ENCODE assay signal across 15 cellular contexts in genomic region chr3:188711898-188712256, GRCh38.
DNase-seq lines count a peak whose midpoint lies in the region; ATAC-seq and TF ChIP-seq lines count a peak whose summit lies in the region.
"Had no signal": no experiment of that assay in that cellular context is flagged by ENCODE, and none has a peak within 500 bp of the region (broad histone marks: within the 10 kb centered on the region; RNA-seq: fewer than 3 reads in every experiment).

No MANE protein-coding gene starts in this region.

- DNase-seq in AG04450 (ENCODE audit: low read depth, low spot score) (no peak), PC-9 (no peak), fibroblast of peridontal ligament (ENCODE audit: extremely low read depth) (peak; percentile 35), cerebellar cortex (ENCODE audit: low spot score) (no peak)
- DNase-seq: ACHN; naive thymus-derived CD4-positive, alpha-beta T cell; NCI-H1436 treated with DMSO at 0.1 percent for 48 hours; NCI-H510A treated with DMSO at 0.1 percent for 48 hours; stimulated activated CD4-positive, alpha-beta T cell treated with anti-CD3 and anti-CD28 coated beads, Interleukin-4, amount 100 ng/mL, for 24 hours; T-helper 1 cell had no signal

- no TSS peak for BruUV-seq in PC-9 (replicated peaks; lab: Mats Ljungman, UMichigan)

- intact Hi-C loops in PC-9 (cut with micrococcal nuclease; ENCODE audit: unreplicated experiment): no loop called here

- H3K27ac ChIP-seq in AG04450 (ENCODE audit: low read depth, low read length) (peak overlapping the region; percentile 82), PC-9 (0 out of 2 replicates have a peak overlapping the region, but pooled peaks have one; percentile 0), muscle layer of colon (ENCODE audit: low read depth, low read length) (peak overlapping the region; percentile 21)

- TF ChIP-seq CTCF in AG04450 (IDR thresholded peaks at IDR 0.05; ENCODE audit: low read depth, low read length) (no peak), PC-9 (conservative IDR thresholded peaks at IDR 0.05) (no peak)

- CTCF ChIA-PET in AG04450 (lab: Charles Lee): interaction anchor here (1.7 kb wide), 1 partner anchor 243 kb away, joined by 10 read pairs; no protein-coding TSS in a partner anchor
- CTCF ChIA-PET in PC-9 (lab: Charles Lee): interaction anchor here (0.6 kb wide), 1 partner anchor 1243 kb away, joined by 3 read pairs; no protein-coding TSS in a partner anchor

- H3K9me2 ChIP-seq in PC-9 (ENCODE audit: insufficient read depth): 0 out of 2 replicates have a peak, but pooled peaks cover 3% of the 10 kb centered on the region

- H2AFZ ChIP-seq in PC-9: no peak overlapping the region

- no peak overlapping the region; the same call in 1 of the 2 replicates for H3K4me2 ChIP-seq in PC-9

- H3K9me3 ChIP-seq in AG04450 (ENCODE audit: control insufficient read depth, insufficient read depth, low read length) (no peaks in the 10 kb centered on the region), PC-9 (ENCODE audit: insufficient read depth, low read depth) (no peaks in the 10 kb centered on the region), muscle layer of colon (ENCODE audit: low read length) (no peaks in the 10 kb centered on the region)

- no peaks in the 10 kb centered on the region for H3K79me2 ChIP-seq in PC-9 (ENCODE audit: low read depth)

- no peak for ATAC-seq in HG02852 (IDR thresholded peaks at IDR 0.05; ENCODE audit: unreplicated experiment)
- ATAC-seq in HG03439 (IDR thresholded peaks at IDR 0.05; ENCODE audit: unreplicated experiment): no peak
- no peak for ATAC-seq in GM21529 (IDR thresholded peaks at IDR 0.05; ENCODE audit: unreplicated experiment)
- ATAC-seq: Panc1 had no signal

- H3K9ac ChIP-seq in muscle layer of colon (ENCODE audit: low read length): no peak overlapping the region

- H3K4me1 ChIP-seq in PC-9 (replicated peaks; ENCODE audit: insufficient read depth) (peaks cover 9% of the 10 kb centered on the region), muscle layer of colon (ENCODE audit: insufficient read depth, low read length) (peaks cover 30% of the 10 kb centered on the region)

- POLR2A ChIA-PET in AG04450 (lab: Yijun Ruan, JAX) (no interaction called here), PC-9 (lab: Charles Lee; ENCODE audit: unreplicated experiment) (no interaction called here)

- no peaks in the 10 kb centered on the region for H3F3A ChIP-seq in PC-9 (ENCODE audit: insufficient read depth, low read depth)

- no peaks in the 10 kb centered on the region for H3K36me3 ChIP-seq in PC-9 (ENCODE audit: low read depth)
- H3K36me3 ChIP-seq in muscle layer of colon (ENCODE audit: insufficient read depth, low read length): no peaks in the 10 kb centered on the region

- H4K20me1 ChIP-seq in PC-9 (ENCODE audit: insufficient read depth): no peaks in the 10 kb centered on the region

- H3K27me3 ChIP-seq in AG04450 (ENCODE audit: control insufficient read depth, insufficient read depth, low read length) (no peaks in the 10 kb centered on the region), PC-9 (ENCODE audit: insufficient read depth, low read depth) (no peaks in the 10 kb centered on the region), muscle layer of colon (ENCODE audit: control insufficient read depth in 1 of 2, insufficient read depth in 2 of 2, low read length in 2 of 2) (no peaks in the 10 kb centered on the region)

- H3K4me3 ChIP-seq in AG04450 (ENCODE audit: low read depth, low read length): no peak overlapping the region; the same call in 1 of the 2 replicates
- no peak overlapping the region for H3K4me3 ChIP-seq in PC-9
- peak overlapping the region in 1 of 2 donors; percentile 8 for H3K4me3 ChIP-seq in muscle layer of colon (ENCODE audit: low read depth in 1 of 2, low read length in 2 of 2)

Comparison
In these comparisons a context has a peak if more than half of its experiments do, and no peak if none do; other contexts are left out.
1. H3K27ac ChIP-seq: peak in every context shown above with its lines; median percentile 82 in AG04450; 21 in muscle layer of colon; 0 in PC-9.